Comparison of ENCODE assay signal across 1 cellular context in the genomic region with DNA sequence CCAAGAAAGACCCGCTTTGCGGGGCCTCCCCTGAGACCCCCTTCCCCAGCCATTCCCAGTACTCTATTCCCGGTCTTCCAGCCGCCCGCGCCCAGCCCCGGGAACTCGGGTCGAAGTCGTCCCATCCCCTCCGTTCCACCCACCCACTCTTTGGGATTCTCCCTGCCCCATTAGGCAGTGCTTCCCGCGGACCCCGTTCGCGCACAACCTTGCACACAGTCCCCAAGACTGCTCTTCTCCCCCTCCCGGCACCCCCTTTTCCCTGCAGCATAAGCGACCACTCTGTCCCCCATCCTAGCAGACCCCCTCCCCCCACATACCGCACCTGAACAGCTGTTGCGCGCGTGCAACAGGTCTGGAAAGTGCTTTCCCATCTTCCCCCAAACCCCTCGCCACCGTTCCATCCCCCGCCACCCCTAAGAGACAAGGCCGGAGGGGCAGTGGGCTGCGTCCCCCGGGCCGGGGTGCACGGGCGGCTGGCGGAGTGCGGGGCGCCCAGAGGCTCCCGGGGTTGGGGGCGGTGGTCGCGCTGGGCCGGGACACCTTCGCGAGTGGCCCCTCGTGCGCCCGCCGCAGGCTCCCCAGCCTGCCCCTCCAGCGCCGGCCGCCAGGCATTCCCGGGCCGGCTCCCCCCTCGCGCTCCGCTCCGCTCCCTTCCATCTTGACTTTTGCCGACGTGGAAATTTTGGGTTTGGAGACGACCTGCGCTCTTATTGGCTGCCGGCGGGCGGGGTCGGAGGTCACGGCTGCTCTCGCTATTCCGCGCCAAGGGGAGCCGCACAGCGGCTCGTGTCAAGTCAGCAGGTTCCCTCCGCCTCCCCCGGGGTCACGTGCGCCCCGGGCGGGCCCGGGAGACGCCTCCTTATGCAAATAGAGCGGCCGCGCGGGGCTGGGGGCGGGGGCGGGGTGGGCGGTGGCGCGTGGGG.
TF ChIP-seq lines count a peak whose summit lies in the region.

No MANE protein-coding gene starts in this region.

TF ChIP-seq in HepG2, 621 proteins besides CTCF, POLR2A, EP300 and RAD21 (continued from another document and continues in another):
- TF ChIP-seq, protein P1, sequence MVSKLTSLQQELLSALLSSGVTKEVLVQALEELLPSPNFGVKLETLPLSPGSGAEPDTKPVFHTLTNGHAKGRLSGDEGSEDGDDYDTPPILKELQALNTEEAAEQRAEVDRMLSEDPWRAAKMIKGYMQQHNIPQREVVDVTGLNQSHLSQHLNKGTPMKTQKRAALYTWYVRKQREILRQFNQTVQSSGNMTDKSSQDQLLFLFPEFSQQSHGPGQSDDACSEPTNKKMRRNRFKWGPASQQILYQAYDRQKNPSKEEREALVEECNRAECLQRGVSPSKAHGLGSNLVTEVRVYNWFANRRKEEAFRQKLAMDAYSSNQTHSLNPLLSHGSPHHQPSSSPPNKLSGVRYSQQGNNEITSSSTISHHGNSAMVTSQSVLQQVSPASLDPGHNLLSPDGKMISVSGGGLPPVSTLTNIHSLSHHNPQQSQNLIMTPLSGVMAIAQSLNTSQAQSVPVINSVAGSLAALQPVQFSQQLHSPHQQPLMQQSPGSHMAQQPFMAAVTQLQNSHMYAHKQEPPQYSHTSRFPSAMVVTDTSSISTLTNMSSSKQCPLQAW (CRISPR knock-in tag; IDR thresholded peaks at IDR 0.05) = no peak
- TF ChIP-seq ZFP36L1 (CRISPR knock-in tag; IDR thresholded peaks at IDR 0.05) = no peak
- TF ChIP-seq HOXA3 (CRISPR knock-in tag; IDR thresholded peaks at IDR 0.05) = peak; percentile 29; the same call in 1 of the 2 replicates
- no peak for TF ChIP-seq KAT2B (IDR thresholded peaks at IDR 0.05; ENCODE audit: borderline replicate concordance, low read depth, low read length)
- TF ChIP-seq ARNTL (CRISPR knock-in tag; IDR thresholded peaks at IDR 0.05) = peak; percentile 74; the same call in 1 of the 2 replicates
- TF ChIP-seq CHD2 (IDR thresholded peaks at IDR 0.05; ENCODE audit: low read depth, low read length) = no peak; the same call in 1 of the 2 replicates
- TF ChIP-seq ZFAT (CRISPR knock-in tag; conservative IDR thresholded peaks at IDR 0.05) = no peak
- TF ChIP-seq ZNF713 (CRISPR knock-in tag; IDR thresholded peaks at IDR 0.05) = no peak
- no peak for TF ChIP-seq ONECUT2 (CRISPR knock-in tag; IDR thresholded peaks at IDR 0.05)
- no peak for TF ChIP-seq MTF1 (CRISPR knock-in tag; IDR thresholded peaks at IDR 0.05)
- peak; percentile 66 for TF ChIP-seq SALL1 (CRISPR knock-in tag; IDR thresholded peaks at IDR 0.05)
- TF ChIP-seq ZNF317 (CRISPR knock-in tag; IDR thresholded peaks at IDR 0.05) = 0 out of 2 replicates have a peak, but pooled peaks have one; percentile 3
- 0 out of 2 replicates have a peak, but pooled peaks have one; percentile 15 for TF ChIP-seq TOPORS (CRISPR knock-in tag; IDR thresholded peaks at IDR 0.05)
- no peak for TF ChIP-seq CREB1 (IDR thresholded peaks at IDR 0.05)
- TF ChIP-seq CREB1 (CRISPR knock-in tag; IDR thresholded peaks at IDR 0.05) = no peak
- peak; percentile 60; the same call in 1 of the 2 replicates for TF ChIP-seq POLR2G (IDR thresholded peaks at IDR 0.05; ENCODE audit: low read depth, low read length)
- TF ChIP-seq RAD51 (IDR thresholded peaks at IDR 0.05; ENCODE audit: borderline replicate concordance) = peak; percentile 50
- TF ChIP-seq ZNF383 (CRISPR knock-in tag; IDR thresholded peaks at IDR 0.05; ENCODE audit: borderline replicate concordance) = no peak
- TF ChIP-seq, protein P2, sequence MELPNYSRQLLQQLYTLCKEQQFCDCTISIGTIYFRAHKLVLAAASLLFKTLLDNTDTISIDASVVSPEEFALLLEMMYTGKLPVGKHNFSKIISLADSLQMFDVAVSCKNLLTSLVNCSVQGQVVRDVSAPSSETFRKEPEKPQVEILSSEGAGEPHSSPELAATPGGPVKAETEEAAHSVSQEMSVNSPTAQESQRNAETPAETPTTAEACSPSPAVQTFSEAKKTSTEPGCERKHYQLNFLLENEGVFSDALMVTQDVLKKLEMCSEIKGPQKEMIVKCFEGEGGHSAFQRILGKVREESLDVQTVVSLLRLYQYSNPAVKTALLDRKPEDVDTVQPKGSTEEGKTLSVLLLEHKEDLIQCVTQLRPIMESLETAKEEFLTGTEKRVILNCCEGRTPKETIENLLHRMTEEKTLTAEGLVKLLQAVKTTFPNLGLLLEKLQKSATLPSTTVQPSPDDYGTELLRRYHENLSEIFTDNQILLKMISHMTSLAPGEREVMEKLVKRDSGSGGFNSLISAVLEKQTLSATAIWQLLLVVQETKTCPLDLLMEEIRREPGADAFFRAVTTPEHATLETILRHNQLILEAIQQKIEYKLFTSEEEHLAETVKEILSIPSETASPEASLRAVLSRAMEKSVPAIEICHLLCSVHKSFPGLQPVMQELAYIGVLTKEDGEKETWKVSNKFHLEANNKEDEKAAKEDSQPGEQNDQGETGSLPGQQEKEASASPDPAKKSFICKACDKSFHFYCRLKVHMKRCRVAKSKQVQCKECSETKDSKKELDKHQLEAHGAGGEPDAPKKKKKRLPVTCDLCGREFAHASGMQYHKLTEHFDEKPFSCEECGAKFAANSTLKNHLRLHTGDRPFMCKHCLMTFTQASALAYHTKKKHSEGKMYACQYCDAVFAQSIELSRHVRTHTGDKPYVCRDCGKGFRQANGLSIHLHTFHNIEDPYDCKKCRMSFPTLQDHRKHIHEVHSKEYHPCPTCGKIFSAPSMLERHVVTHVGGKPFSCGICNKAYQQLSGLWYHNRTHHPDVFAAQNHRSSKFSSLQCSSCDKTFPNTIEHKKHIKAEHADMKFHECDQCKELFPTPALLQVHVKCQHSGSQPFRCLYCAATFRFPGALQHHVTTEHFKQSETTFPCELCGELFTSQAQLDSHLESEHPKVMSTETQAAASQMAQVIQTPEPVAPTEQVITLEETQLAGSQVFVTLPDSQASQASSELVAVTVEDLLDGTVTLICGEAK (IDR thresholded peaks at IDR 0.05) = no peak
- TF ChIP-seq, protein P2 (CRISPR knock-in tag; IDR thresholded peaks at IDR 0.05) = no peak
- TF ChIP-seq, protein P3, sequence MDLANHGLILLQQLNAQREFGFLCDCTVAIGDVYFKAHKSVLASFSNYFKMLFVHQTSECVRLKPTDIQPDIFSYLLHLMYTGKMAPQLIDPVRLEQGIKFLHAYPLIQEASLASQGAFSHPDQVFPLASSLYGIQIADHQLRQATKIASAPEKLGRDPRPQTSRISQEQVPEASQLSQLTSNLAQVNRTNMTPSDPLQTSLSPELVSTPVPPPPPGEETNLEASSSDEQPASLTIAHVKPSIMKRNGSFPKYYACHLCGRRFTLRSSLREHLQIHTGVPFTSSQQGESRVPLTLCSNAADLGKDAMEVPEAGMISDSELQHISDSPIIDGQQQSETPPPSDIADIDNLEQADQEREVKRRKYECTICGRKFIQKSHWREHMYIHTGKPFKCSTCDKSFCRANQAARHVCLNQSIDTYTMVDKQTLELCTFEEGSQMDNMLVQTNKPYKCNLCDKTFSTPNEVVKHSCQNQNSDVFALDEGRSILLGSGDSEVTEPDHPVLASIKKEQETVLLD (CRISPR knock-in tag; IDR thresholded peaks at IDR 0.05; ENCODE audit: low read depth) = peak; percentile 13; the same call in 1 of the 2 replicates
- TF ChIP-seq, protein P4, sequence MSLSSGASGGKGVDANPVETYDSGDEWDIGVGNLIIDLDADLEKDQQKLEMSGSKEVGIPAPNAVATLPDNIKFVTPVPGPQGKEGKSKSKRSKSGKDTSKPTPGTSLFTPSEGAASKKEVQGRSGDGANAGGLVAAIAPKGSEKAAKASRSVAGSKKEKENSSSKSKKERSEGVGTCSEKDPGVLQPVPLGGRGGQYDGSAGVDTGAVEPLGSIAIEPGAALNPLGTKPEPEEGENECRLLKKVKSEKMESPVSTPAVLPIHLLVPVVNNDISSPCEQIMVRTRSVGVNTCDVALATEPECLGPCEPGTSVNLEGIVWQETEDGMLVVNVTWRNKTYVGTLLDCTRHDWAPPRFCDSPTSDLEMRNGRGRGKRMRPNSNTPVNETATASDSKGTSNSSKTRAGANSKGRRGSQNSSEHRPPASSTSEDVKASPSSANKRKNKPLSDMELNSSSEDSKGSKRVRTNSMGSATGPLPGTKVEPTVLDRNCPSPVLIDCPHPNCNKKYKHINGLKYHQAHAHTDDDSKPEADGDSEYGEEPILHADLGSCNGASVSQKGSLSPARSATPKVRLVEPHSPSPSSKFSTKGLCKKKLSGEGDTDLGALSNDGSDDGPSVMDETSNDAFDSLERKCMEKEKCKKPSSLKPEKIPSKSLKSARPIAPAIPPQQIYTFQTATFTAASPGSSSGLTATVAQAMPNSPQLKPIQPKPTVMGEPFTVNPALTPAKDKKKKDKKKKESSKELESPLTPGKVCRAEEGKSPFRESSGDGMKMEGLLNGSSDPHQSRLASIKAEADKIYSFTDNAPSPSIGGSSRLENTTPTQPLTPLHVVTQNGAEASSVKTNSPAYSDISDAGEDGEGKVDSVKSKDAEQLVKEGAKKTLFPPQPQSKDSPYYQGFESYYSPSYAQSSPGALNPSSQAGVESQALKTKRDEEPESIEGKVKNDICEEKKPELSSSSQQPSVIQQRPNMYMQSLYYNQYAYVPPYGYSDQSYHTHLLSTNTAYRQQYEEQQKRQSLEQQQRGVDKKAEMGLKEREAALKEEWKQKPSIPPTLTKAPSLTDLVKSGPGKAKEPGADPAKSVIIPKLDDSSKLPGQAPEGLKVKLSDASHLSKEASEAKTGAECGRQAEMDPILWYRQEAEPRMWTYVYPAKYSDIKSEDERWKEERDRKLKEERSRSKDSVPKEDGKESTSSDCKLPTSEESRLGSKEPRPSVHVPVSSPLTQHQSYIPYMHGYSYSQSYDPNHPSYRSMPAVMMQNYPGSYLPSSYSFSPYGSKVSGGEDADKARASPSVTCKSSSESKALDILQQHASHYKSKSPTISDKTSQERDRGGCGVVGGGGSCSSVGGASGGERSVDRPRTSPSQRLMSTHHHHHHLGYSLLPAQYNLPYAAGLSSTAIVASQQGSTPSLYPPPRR (CRISPR knock-in tag; IDR thresholded peaks at IDR 0.05; ENCODE audit: borderline replicate concordance) = 0 out of 2 replicates have a peak, but pooled peaks have one; percentile 17
- no peak for TF ChIP-seq JUND (CRISPR knock-in tag; IDR thresholded peaks at IDR 0.05)
- TF ChIP-seq KLF6 (CRISPR knock-in tag; IDR thresholded peaks at IDR 0.05) = peak; percentile 11; the same call in 1 of the 2 replicates
- peak; percentile 13; the same call in 1 of the 2 replicates for TF ChIP-seq KDM4B (CRISPR knock-in tag; IDR thresholded peaks at IDR 0.05)
- TF ChIP-seq SRF (IDR thresholded peaks at IDR 0.05; ENCODE audit: low read depth, low read length) = no peak
- no peak for TF ChIP-seq HNF4G (IDR thresholded peaks at IDR 0.05; ENCODE audit: borderline replicate concordance, low read depth, low read length)
- TF ChIP-seq HNF4G (CRISPR knock-in tag; IDR thresholded peaks at IDR 0.05; ENCODE audit: borderline replicate concordance, low read depth) = no peak
- TF ChIP-seq, protein P5, sequence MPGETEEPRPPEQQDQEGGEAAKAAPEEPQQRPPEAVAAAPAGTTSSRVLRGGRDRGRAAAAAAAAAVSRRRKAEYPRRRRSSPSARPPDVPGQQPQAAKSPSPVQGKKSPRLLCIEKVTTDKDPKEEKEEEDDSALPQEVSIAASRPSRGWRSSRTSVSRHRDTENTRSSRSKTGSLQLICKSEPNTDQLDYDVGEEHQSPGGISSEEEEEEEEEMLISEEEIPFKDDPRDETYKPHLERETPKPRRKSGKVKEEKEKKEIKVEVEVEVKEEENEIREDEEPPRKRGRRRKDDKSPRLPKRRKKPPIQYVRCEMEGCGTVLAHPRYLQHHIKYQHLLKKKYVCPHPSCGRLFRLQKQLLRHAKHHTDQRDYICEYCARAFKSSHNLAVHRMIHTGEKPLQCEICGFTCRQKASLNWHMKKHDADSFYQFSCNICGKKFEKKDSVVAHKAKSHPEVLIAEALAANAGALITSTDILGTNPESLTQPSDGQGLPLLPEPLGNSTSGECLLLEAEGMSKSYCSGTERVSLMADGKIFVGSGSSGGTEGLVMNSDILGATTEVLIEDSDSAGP (CRISPR knock-in tag; IDR thresholded peaks at IDR 0.05; ENCODE audit: borderline replicate concordance) = no peak
- TF ChIP-seq, protein P6, sequence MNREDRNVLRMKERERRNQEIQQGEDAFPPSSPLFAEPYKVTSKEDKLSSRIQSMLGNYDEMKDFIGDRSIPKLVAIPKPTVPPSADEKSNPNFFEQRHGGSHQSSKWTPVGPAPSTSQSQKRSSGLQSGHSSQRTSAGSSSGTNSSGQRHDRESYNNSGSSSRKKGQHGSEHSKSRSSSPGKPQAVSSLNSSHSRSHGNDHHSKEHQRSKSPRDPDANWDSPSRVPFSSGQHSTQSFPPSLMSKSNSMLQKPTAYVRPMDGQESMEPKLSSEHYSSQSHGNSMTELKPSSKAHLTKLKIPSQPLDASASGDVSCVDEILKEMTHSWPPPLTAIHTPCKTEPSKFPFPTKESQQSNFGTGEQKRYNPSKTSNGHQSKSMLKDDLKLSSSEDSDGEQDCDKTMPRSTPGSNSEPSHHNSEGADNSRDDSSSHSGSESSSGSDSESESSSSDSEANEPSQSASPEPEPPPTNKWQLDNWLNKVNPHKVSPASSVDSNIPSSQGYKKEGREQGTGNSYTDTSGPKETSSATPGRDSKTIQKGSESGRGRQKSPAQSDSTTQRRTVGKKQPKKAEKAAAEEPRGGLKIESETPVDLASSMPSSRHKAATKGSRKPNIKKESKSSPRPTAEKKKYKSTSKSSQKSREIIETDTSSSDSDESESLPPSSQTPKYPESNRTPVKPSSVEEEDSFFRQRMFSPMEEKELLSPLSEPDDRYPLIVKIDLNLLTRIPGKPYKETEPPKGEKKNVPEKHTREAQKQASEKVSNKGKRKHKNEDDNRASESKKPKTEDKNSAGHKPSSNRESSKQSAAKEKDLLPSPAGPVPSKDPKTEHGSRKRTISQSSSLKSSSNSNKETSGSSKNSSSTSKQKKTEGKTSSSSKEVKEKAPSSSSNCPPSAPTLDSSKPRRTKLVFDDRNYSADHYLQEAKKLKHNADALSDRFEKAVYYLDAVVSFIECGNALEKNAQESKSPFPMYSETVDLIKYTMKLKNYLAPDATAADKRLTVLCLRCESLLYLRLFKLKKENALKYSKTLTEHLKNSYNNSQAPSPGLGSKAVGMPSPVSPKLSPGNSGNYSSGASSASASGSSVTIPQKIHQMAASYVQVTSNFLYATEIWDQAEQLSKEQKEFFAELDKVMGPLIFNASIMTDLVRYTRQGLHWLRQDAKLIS (CRISPR knock-in tag; IDR thresholded peaks at IDR 0.05) = no peak
